Comparison of ENCODE assay signal across 8 cellular contexts in genomic region chr3:141410408-141410807, GRCh38. TPM values are rescaled to one million over a fixed set of nuclear protein-coding genes. Genes with fewer than 3 reads are reported as not detected.
A peak's percentile ranks its signal among the peaks of the same experiment; 100 is the strongest.
DNase-seq lines count a peak whose midpoint lies in the region; ATAC-seq and TF ChIP-seq lines count a peak whose summit lies in the region.

No MANE protein-coding gene starts in this region.

- H3K4ac ChIP-seq in IMR-90 (ENCODE audit: low read depth, low read length) = peak overlapping the region; percentile 98

- H4K20me1 ChIP-seq in IMR-90 (ENCODE audit: insufficient read depth, low read length) = no peaks in the 10 kb centered on the region
- H4K20me1 ChIP-seq in GM23338 (replicated peaks; ENCODE audit: insufficient read depth) = no peaks in the 10 kb centered on the region

- BruUV-seq in IMR-90 (replicated peaks; lab: Mats Ljungman, UMichigan) = no TSS peak

- dilution Hi-C loops in IMR-90 (cut with HindIII; ENCODE audit: low sequenced_read_pairs, unreplicated experiment) = no loop called here

- peaks cover 62% of the 10 kb centered on the region for H3K36me3 Mint-ChIP-seq in activated CD8-positive, alpha-beta T cell treated with anti-CD3 and anti-CD28 coated beads, Interleukin-2, amount 10 ng/mL, durations not matched to agents 7 days and 5 days (ENCODE audit: low read depth)
- H3K36me3 Mint-ChIP-seq in GM23338 (ENCODE audit: low read depth) = no peaks in the 10 kb centered on the region

- no peaks in the 10 kb centered on the region for H3K27me3 Mint-ChIP-seq in activated CD8-positive, alpha-beta T cell treated with anti-CD3 and anti-CD28 coated beads, Interleukin-2, amount 10 ng/mL, durations not matched to agents 7 days and 5 days (ENCODE audit: low read depth)
- peaks cover 7% of the 10 kb centered on the region for H3K27me3 Mint-ChIP-seq in GM23338 (ENCODE audit: insufficient read depth, low read depth, poor library complexity)

- TF ChIP-seq CTCF in IMR-90 (conservative IDR thresholded peaks at IDR 0.05; ENCODE audit: low read depth, low read length) (no peak), stomach (IDR thresholded peaks at IDR 0.05) (no peak), GM23338 (conservative IDR thresholded peaks at IDR 0.05; ENCODE audit: low read depth in 2 of 2) (no peak)

- DNase-seq in IMR-90 = peak; percentile 83
- no peak for DNase-seq in activated CD8-positive, alpha-beta T cell treated with anti-CD3 and anti-CD28 coated beads, Interleukin-2, amount 10 ng/mL, durations not matched to agents 7 days and 5 days
- peak; percentile 67 for DNase-seq in left ventricle myocardium superior
- no peak for DNase-seq in stomach
- no peak for DNase-seq in mucosa of gallbladder (ENCODE audit: low spot score)
- DNase-seq in activated CD8-positive, alpha-beta memory T cell treated with anti-CD3 and anti-CD28 coated beads, Interleukin-2, amount 50 U/mL, for 4 hours = no peak
- no peak for DNase-seq in GM23338 (ENCODE audit: low spot score)
- no peak for DNase-seq in D341Med (ENCODE audit: low spot score)

- H3K27me3 ChIP-seq in IMR-90 (ENCODE audit: control insufficient read depth, insufficient read depth, low read length) (no peaks in the 10 kb centered on the region), stomach (no peaks in the 10 kb centered on the region), GM23338 (ENCODE audit: insufficient read depth) (peaks cover 27% of the 10 kb centered on the region; the same call in 1 of the 2 replicates)

- POLR2A ChIA-PET in IMR-90 (lab: Charles Lee; ENCODE audit: unreplicated experiment) = interaction anchor here (0.5 to 1.0 kb wide), 2 partner anchors 14 to 24 kb away, joined by 3 read pairs; no protein-coding TSS in a partner anchor
- POLR2A ChIA-PET in activated CD8-positive, alpha-beta T cell treated with anti-CD3 and anti-CD28 coated beads, Interleukin-2, amount 10 ng/mL, durations not matched to agents 7 days and 5 days (lab: Charles Lee) = interaction anchor here (1.2 to 3.1 kb wide), 3 partner anchors 20 to 99 kb away, joined by 3 to 14 read pairs (median 5); partner anchors contain the start of gene RASA2

- no peaks in the 10 kb centered on the region for H3K9me3 Mint-ChIP-seq in activated CD8-positive, alpha-beta T cell treated with anti-CD3 and anti-CD28 coated beads, Interleukin-2, amount 10 ng/mL, durations not matched to agents 7 days and 5 days (ENCODE audit: insufficient read depth)
- H3K9me3 Mint-ChIP-seq in GM23338 = no peaks in the 10 kb centered on the region

- peak; percentile 22; the same call in 1 of the 2 replicates for TF ChIP-seq RAD21 in IMR-90 (IDR thresholded peaks at IDR 0.05; ENCODE audit: low read length)

- H2BK20ac ChIP-seq in IMR-90 (ENCODE audit: low read depth, low read length) = peak overlapping the region; percentile 95

- in situ Hi-C loops in IMR-90 (cut with MboI; ENCODE audit: low sequenced_read_pairs) = no loop called here

- CTCF ChIA-PET in IMR-90 (lab: Yijun Ruan, JAX) = interaction anchor here (0.9 to 1.1 kb wide), 2 partner anchors 42 to 99 kb away, joined by 4 read pairs; no protein-coding TSS in a partner anchor
- CTCF ChIA-PET in activated CD8-positive, alpha-beta T cell treated with anti-CD3 and anti-CD28 coated beads, Interleukin-2, amount 10 ng/mL, durations not matched to agents 7 days and 5 days (lab: Charles Lee) = interaction anchor here (0.7 to 4.6 kb wide), 10 partner anchors 13 to 105 kb away, joined by 3 to 32 read pairs (median 3); no protein-coding TSS in a partner anchor

- no CpG with 5 or more reads among the region's 3 CpGs for WGBS in IMR-90 (ENCODE audit: extremely low coverage in 2 of 2, insufficient read length in 1 of 2), 2 experiments
- WGBS in stomach, 5 donors = 12 to 21% (median 18%) methylated on average over 3 of the region's 3 CpGs

- peak overlapping the region; percentile 96 for H3K56ac ChIP-seq in IMR-90 (ENCODE audit: extremely low read depth, insufficient read depth, low read length)

- peak overlapping the region; percentile 93 for H2BK15ac ChIP-seq in IMR-90 (ENCODE audit: low read depth, low read length)

- H3K4me3 ChIP-seq in IMR-90 (ENCODE audit: insufficient read depth, low read depth, low read length) = no peak overlapping the region
- no peak overlapping the region for H3K4me3 ChIP-seq in stomach
- H3K4me3 ChIP-seq in GM23338 = no peak overlapping the region

- H3K9me2 ChIP-seq in GM23338 (ENCODE audit: insufficient read depth) = 0 out of 2 replicates have a peak, but pooled peaks cover 4% of the 10 kb centered on the region

- H3K27ac ChIP-seq in IMR-90 (ENCODE audit: insufficient read depth, low read length) = peak overlapping the region; percentile 92
- peak overlapping the region; percentile 85 to 100 (median 97) for H3K27ac ChIP-seq in stomach
- no peak overlapping the region for H3K27ac ChIP-seq in GM23338 (ENCODE audit: low read depth)

- H3K4me1 ChIP-seq in IMR-90 (ENCODE audit: control insufficient read depth, insufficient read depth, low read length) (peaks cover 53% of the 10 kb centered on the region), stomach (peaks cover 69 to 98% (median 88%) of the 10 kb centered on the region in 4 donors), GM23338 (ENCODE audit: insufficient read depth) (peaks cover 16% of the 10 kb centered on the region; the same call in 1 of the 2 replicates)

- H2AK9ac ChIP-seq in IMR-90 (replicated peaks; ENCODE audit: low read depth, low read length, poor library complexity) = peak overlapping the region; percentile 45

- H4K91ac ChIP-seq in IMR-90 (ENCODE audit: insufficient read depth, low read depth, low read length) = peak overlapping the region; percentile 99

- no peak overlapping the region for H3K4me2 ChIP-seq in IMR-90 (ENCODE audit: low read depth, low read length)
- no peak overlapping the region for H3K4me2 ChIP-seq in GM23338

- H2AFZ ChIP-seq in IMR-90 (replicated peaks; ENCODE audit: low read length, poor library complexity) (no peak overlapping the region), GM23338 (no peak overlapping the region)

- intact Hi-C loops in IMR-90 (cut with micrococcal nuclease) = no loop called here
- intact Hi-C loops in left ventricle myocardium superior (cut with micrococcal nuclease) = no loop called here
- intact Hi-C loops in stomach (cut with DNase I; ENCODE audit: low total_unique reads) = no loop called here

- no peaks in the 10 kb centered on the region for H3F3A ChIP-seq in GM23338 (replicated peaks; ENCODE audit: low read depth)

- H3K9me3 ChIP-seq in IMR-90 (ENCODE audit: control insufficient read depth, insufficient read depth, low read length) (no peaks in the 10 kb centered on the region), stomach (no peaks in the 10 kb centered on the region)

- peak overlapping the region; percentile 99 for H2BK5ac ChIP-seq in IMR-90 (ENCODE audit: low read depth, low read length, poor library complexity, severe bottlenecking)

- peak overlapping the region; percentile 98 for H3K23ac ChIP-seq in IMR-90 (ENCODE audit: low read depth, low read length)

- peak overlapping the region; percentile 97 for H4K5ac ChIP-seq in IMR-90 (ENCODE audit: low read depth, low read length)

- H3K9ac ChIP-seq in IMR-90 (ENCODE audit: low read depth, low read length) = peak overlapping the region; percentile 74

- H3K79me2 ChIP-seq in GM23338 (replicated peaks; ENCODE audit: insufficient read depth) = no peaks in the 10 kb centered on the region

- H3K36me3 ChIP-seq in IMR-90 (ENCODE audit: control insufficient read depth, insufficient read depth, low read length) (peaks cover 50% of the 10 kb centered on the region), stomach (peaks cover 0 to 50% (median 43%) of the 10 kb centered on the region in 4 donors), GM23338 (ENCODE audit: insufficient read depth) (no peaks in the 10 kb centered on the region)

- no peak for TF ChIP-seq EP300 in stomach (IDR thresholded peaks at IDR 0.05)

- H4K8ac ChIP-seq in IMR-90 (ENCODE audit: low read depth in 2 of 2, low read length in 2 of 2) = peak overlapping the region; percentile 88 to 99

- peak overlapping the region; percentile 81 for H2AK5ac ChIP-seq in IMR-90 (ENCODE audit: low read depth, low read length)

- H3K9me1 ChIP-seq in IMR-90 (ENCODE audit: insufficient read depth, low read length) = peaks cover 35% of the 10 kb centered on the region

- H2BK120ac ChIP-seq in IMR-90 (ENCODE audit: low read depth, low read length) = peak overlapping the region; percentile 97

- H3K79me1 ChIP-seq in IMR-90 (ENCODE audit: low read depth in 1 of 2, low read length in 2 of 2) = peaks cover 47 to 68% of the 10 kb centered on the region in 2 experiments

- no peak overlapping the region for H3K4me3 Mint-ChIP-seq in activated CD8-positive, alpha-beta T cell treated with anti-CD3 and anti-CD28 coated beads, Interleukin-2, amount 10 ng/mL, durations not matched to agents 7 days and 5 days
- H3K4me3 Mint-ChIP-seq in GM23338 = no peak overlapping the region

- TF ChIP-seq POLR2A in IMR-90 (IDR thresholded peaks at IDR 0.05; ENCODE audit: low read depth, low read length) = peak; percentile 47; the same call in 1 of the 2 replicates
- TF ChIP-seq POLR2A in stomach (IDR thresholded peaks at IDR 0.05) = no peak

- peak overlapping the region; percentile 99 for H3K18ac ChIP-seq in IMR-90 (ENCODE audit: low read depth, low read length)

- peaks cover 73% of the 10 kb centered on the region for H3K4me1 Mint-ChIP-seq in activated CD8-positive, alpha-beta T cell treated with anti-CD3 and anti-CD28 coated beads, Interleukin-2, amount 10 ng/mL, durations not matched to agents 7 days and 5 days (ENCODE audit: low read depth)
- peaks cover 19% of the 10 kb centered on the region for H3K4me1 Mint-ChIP-seq in GM23338

- peak overlapping the region; percentile 97 for H3K14ac ChIP-seq in IMR-90 (replicated peaks; ENCODE audit: low read depth, low read length)

- peak overlapping the region; percentile 97 for H3K27ac Mint-ChIP-seq in activated CD8-positive, alpha-beta T cell treated with anti-CD3 and anti-CD28 coated beads, Interleukin-2, amount 10 ng/mL, durations not matched to agents 7 days and 5 days
- no peak overlapping the region for H3K27ac Mint-ChIP-seq in GM23338

- ATAC-seq in IMR-90 (ENCODE audit: low read depth) = no peak
- no peak for ATAC-seq in activated CD8-positive, alpha-beta T cell treated with anti-CD3 and anti-CD28 coated beads, Interleukin-2, amount 10 ng/mL, durations not matched to agents 7 days and 5 days
- peak; percentile 76 for ATAC-seq in left ventricle myocardium superior
- ATAC-seq in GM23338 = no peak

TF ChIP-seq in GM23338, 12 proteins besides CTCF, POLR2A, EP300 and RAD21 (continues in another document):
- TF ChIP-seq ZNF114 (CRISPR knock-in tag; IDR thresholded peaks at IDR 0.05) = no peak

RNA-seq across cellular contexts. Expression of gene ZBTB38, which starts 42.1 kb away (rescaled TPM):
- total RNA-seq in IMR-90 (2012; rRNA removed) (230 and 274 TPM in 2 replicates), left ventricle myocardium superior (105 TPM), stomach (100 to 1,000 TPM in 1 of 5 donors, 10 to 100 TPM in 4; 26.9 to 253 (median 64.3) TPM), mucosa of gallbladder (159 TPM)
- polyA plus RNA-seq in IMR-90 (2012; rRNA removed) (44.9 and 45.1 TPM in 2 replicates), stomach (10 to 100 TPM in 1 of 3 donors, 1 to 10 TPM in 2; 5.3 to 10.7 (median 9.5) TPM), GM23338 (2016; fragmentation: Nextera tagmentation; extraction: Ambion mirVana) (5.9 and 8.7 TPM in 2 replicates)
- 15.3 and 16.3 TPM in 2 replicates for polyA plus RNA-seq in IMR-90 (2012; cell fraction: cytosol; rRNA removed)
- 12.9 and 53.4 TPM in 2 replicates for polyA plus RNA-seq in IMR-90 (2012; cell fraction: nucleus; rRNA removed; ENCODE audit: low replicate concordance)
- 10 to 100 TPM; 27.8 to 29.6 TPM for total RNA-seq in activated CD8-positive, alpha-beta T cell treated with anti-CD3 and anti-CD28 coated beads, Interleukin-2, amount 10 ng/mL, durations not matched to agents 7 days and 5 days
- 11.5 and 12.4 TPM in 2 replicates for total RNA-seq in GM23338 (2014; rRNA removed; shearing (Covaris generic))

Comparison
In these comparisons a context has a peak if more than half of its experiments do, and no peak if none do; other contexts are left out.
1. DNase-seq: peak in IMR-90 (single experiment) and left ventricle myocardium superior (single experiment); none in activated CD8-positive, alpha-beta T cell treated with anti-CD3 and anti-CD28 coated beads, Interleukin-2, amount 10 ng/mL, durations not matched to agents 7 days and 5 days (single experiment), stomach (single experiment), mucosa of gallbladder (single experiment), activated CD8-positive, alpha-beta memory T cell treated with anti-CD3 and anti-CD28 coated beads, Interleukin-2, amount 50 U/mL, for 4 hours (single experiment), GM23338 (single experiment) and D341Med (single experiment).